8 cellular contexts compared by ENCODE assay signal in the genomic region with DNA sequence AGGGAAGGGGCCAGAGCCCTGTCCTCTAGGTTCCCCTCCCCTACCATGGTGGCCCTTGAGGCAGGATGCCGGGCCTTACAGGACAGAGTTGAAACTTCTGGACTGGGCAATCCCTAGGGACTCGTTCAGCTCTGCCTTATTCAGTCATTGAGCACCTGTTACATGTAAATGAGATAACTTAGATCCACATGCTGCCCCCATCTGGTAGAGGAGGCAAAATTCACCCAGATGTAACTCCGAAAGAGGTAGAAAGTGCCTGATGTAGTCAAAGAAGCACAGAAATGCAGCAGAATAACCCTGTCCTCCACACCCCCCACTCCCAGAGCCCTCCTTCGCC. TPM values are rescaled to one million over a fixed set of nuclear protein-coding genes. Genes with fewer than 3 reads are reported as not detected.
A peak's percentile ranks its signal among the peaks of the same experiment; 100 is the strongest.
DNase-seq lines count a peak whose midpoint lies in the region; ATAC-seq, FAIRE-seq and TF ChIP-seq lines count a peak whose summit lies in the region.

No MANE protein-coding gene starts in this region.

- no peak overlapping the region for H3K4me3 ChIP-seq in cardiac fibroblast (replicated peaks in 1 of 2; ENCODE audit: low read depth in 2 of 2, low read length in 2 of 2)

- FAIRE-seq in GM12891 (lab: Jason Lieb, UNC) = peak; percentile 69

- DNase-seq in A172 (ENCODE audit: low spot score) = peak; percentile 85
- DNase-seq in GM12891 (ENCODE audit: insufficient read length, low spot score) = peak; percentile 71
- DNase-seq in NCI-H1417 treated with DMSO at 0.1 percent for 48 hours (lab: John Stamatoyannopoulos, UW) = peak; percentile 28
- DNase-seq in SKM-1 (lab: John Stamatoyannopoulos, UW; ENCODE audit: unreplicated experiment) = peak; percentile 75
- DNase-seq in cardiac fibroblast (ENCODE audit: low read depth in 2 of 2) = peak; percentile 77 to 87
- DNase-seq in islet precursor cell = peak; percentile 88
- DNase-seq in stimulated activated CD4-positive, alpha-beta T cell treated with anti-CD3 and anti-CD28 coated beads, Interleukin-2, amount 100 ng/mL, for 24 hours = peak; percentile 31 to 38

- TF ChIP-seq CTCF in cardiac fibroblast (IDR thresholded peaks at IDR 0.05; ENCODE audit: low read depth, low read length) = peak; percentile 63

- ATAC-seq in HG02884 (IDR thresholded peaks at IDR 0.05; ENCODE audit: unreplicated experiment) = peak; percentile 77

- no peak for TF ChIP-seq POLR2A in GM12891 (IDR thresholded peaks at IDR 0.05; ENCODE audit: low read depth, low read length)

TF ChIP-seq in GM12891, 5 proteins besides CTCF, POLR2A, EP300 and RAD21:
- no peak for TF ChIP-seq POU2F2 (IDR thresholded peaks at IDR 0.05; ENCODE audit: low read depth, low read length)
- no peak for TF ChIP-seq PAX5 (IDR thresholded peaks at IDR 0.05; ENCODE audit: insufficient read depth, low read length, severe bottlenecking)
- no peak for TF ChIP-seq TAF1 (IDR thresholded peaks at IDR 0.05; ENCODE audit: low read depth, low read length)
- no peak for TF ChIP-seq SPI1 (IDR thresholded peaks at IDR 0.05; ENCODE audit: low read depth, low read length)
- TF ChIP-seq POLR2AphosphoS5 (IDR thresholded peaks at IDR 0.05; ENCODE audit: low read depth, low read length) = no peak

RNA-seq across cellular contexts. Expression of a gene that starts 1.5 kb away (rescaled TPM):
- not detected in 2 replicates for total RNA-seq in A172 (2014; rRNA removed; shearing (Covaris generic))
- 0.21 TPM for polyA plus RNA-seq in GM12891 (2012; ENCODE audit: low read depth, missing spikeins)

Comparison
In these comparisons a context has a peak if more than half of its experiments do, and no peak if none do; other contexts are left out.
1. DNase-seq: peak in every context shown above with its lines; median percentile 88 in islet precursor cell; 85 in A172; 82 in cardiac fibroblast; 75 in SKM-1; 71 in GM12891; 34 in stimulated activated CD4-positive, alpha-beta T cell treated with anti-CD3 and anti-CD28 coated beads, Interleukin-2, amount 100 ng/mL, for 24 hours; 28 in NCI-H1417 treated with DMSO at 0.1 percent for 48 hours.